Comparison of ENCODE assay signal across 14 cellular contexts in genomic region chr3:143538577-143538981, GRCh38.
DNase-seq lines count a peak whose midpoint lies in the region; ATAC-seq, FAIRE-seq and TF ChIP-seq lines count a peak whose summit lies in the region.
"Had no signal": no experiment of that assay in that cellular context is flagged by ENCODE, and none has a peak within 500 bp of the region (broad histone marks: within the 10 kb centered on the region; RNA-seq: fewer than 3 reads in every experiment).

No MANE protein-coding gene starts in this region.

- H3K27me3 ChIP-seq in astrocyte (ENCODE audit: insufficient read depth, low read length), result no peaks in the 10 kb centered on the region
- H3K27me3 ChIP-seq in body of pancreas, result no peaks in the 10 kb centered on the region

- peaks cover 3% of the 10 kb centered on the region for H3K9me3 Mint-ChIP-seq in astrocyte (ENCODE audit: unreplicated experiment)
- H3K9me3 Mint-ChIP-seq in HFFc6, result no peaks in the 10 kb centered on the region; the same call in 1 of the 2 replicates

- TF ChIP-seq POLR2A in body of pancreas (IDR thresholded peaks at IDR 0.05), result no peak

- no peak for TF ChIP-seq CTCF in astrocyte (IDR thresholded peaks at IDR 0.05; ENCODE audit: insufficient read depth, low read depth, low read length)
- TF ChIP-seq CTCF in fibroblast of pulmonary artery (IDR thresholded peaks at IDR 0.05; ENCODE audit: low read length, missing control alignments), result no peak
- TF ChIP-seq CTCF in body of pancreas (IDR thresholded peaks at IDR 0.05), result no peak
- TF ChIP-seq CTCF in HFFc6 (IDR thresholded peaks at IDR 0.05), result no peak

- no peak for FAIRE-seq in astrocyte (lab: Jason Lieb, UNC)

- peak overlapping the region; percentile 16 for H3K27ac Mint-ChIP-seq in astrocyte (ENCODE audit: unreplicated experiment)
- no peak overlapping the region for H3K27ac Mint-ChIP-seq in HFFc6

- H3K27ac ChIP-seq in astrocyte (ENCODE audit: low read depth, low read length) (no peak overlapping the region), body of pancreas (no peak overlapping the region)
- H3K27ac ChIP-seq: PC-9, thoracic aorta had no signal

- WGBS in body of pancreas, 2 donors, result 63 to 65% methylated on average over 2 of the region's 2 CpGs

- ATAC-seq in body of pancreas (no peak), GM19328 (IDR thresholded peaks at IDR 0.05; ENCODE audit: unreplicated experiment) (no peak)

- H3K27me3 Mint-ChIP-seq in astrocyte (ENCODE audit: low read depth, unreplicated experiment) (no peaks in the 10 kb centered on the region), HFFc6 (ENCODE audit: insufficient read depth) (no peaks in the 10 kb centered on the region; the same call in 1 of the 2 replicates)

- DNase-seq in GM04503 (ENCODE audit: low read depth) (peak; percentile 72), astrocyte (ENCODE audit: low read depth) (peak; percentile 35), fibroblast of pulmonary artery (ENCODE audit: low read depth) (peak; percentile 69), skeletal muscle cell (ENCODE audit: low read depth) (peak; percentile 96), body of pancreas (no peak), HFFc6 (no peak)
- DNase-seq in activated naive CD4-positive, alpha-beta T cell treated with anti-CD3 and anti-CD28 coated beads, Interleukin-2, amount 50 U/mL, for 16 hours, result no peak
- DNase-seq: activated CD4-positive, CD25-positive, alpha-beta regulatory T cell treated with anti-CD3 and anti-CD28 coated beads, Interleukin-2, amount 50 U/mL, for 72 hours; aorta; GOT3; islet precursor cell; PC-9 had no signal

- H3K36me3 ChIP-seq in astrocyte (ENCODE audit: insufficient read depth, low read length), result no peaks in the 10 kb centered on the region
- no peaks in the 10 kb centered on the region for H3K36me3 ChIP-seq in body of pancreas (replicated peaks in 1 of 2; ENCODE audit: insufficient read depth in 1 of 2, low read depth in 2 of 2)
- H3K36me3 ChIP-seq: thoracic aorta had no signal

- no peak overlapping the region for H3K9ac ChIP-seq in astrocyte (ENCODE audit: low read length)

- H3K4me3 ChIP-seq in astrocyte (ENCODE audit: insufficient read depth, low read depth, low read length), result no peak overlapping the region
- H3K4me3 ChIP-seq in fibroblast of pulmonary artery (replicated peaks; ENCODE audit: low read depth, low read length), result no peak overlapping the region
- no peak overlapping the region for H3K4me3 ChIP-seq in skeletal muscle cell (ENCODE audit: low read depth, low read length)
- H3K4me3 ChIP-seq in body of pancreas, result no peak overlapping the region
- H3K4me3 ChIP-seq: PC-9, thoracic aorta had no signal

- H3K4me1 Mint-ChIP-seq in astrocyte (ENCODE audit: low read depth, unreplicated experiment) (peaks cover 13% of the 10 kb centered on the region), HFFc6 (ENCODE audit: low read depth) (peaks cover 5% of the 10 kb centered on the region; the same call in 1 of the 2 replicates)

- H3K9me3 ChIP-seq in astrocyte (ENCODE audit: insufficient read depth, low read depth, low read length) (no peaks in the 10 kb centered on the region), body of pancreas (no peaks in the 10 kb centered on the region)
- H3K9me3 ChIP-seq: thoracic aorta had no signal

- H2AFZ ChIP-seq in astrocyte (ENCODE audit: low read depth, low read length), result no peak overlapping the region
- H2AFZ ChIP-seq: PC-9 had no signal

- H3K4me3 Mint-ChIP-seq in astrocyte (ENCODE audit: unreplicated experiment) (no peak overlapping the region), HFFc6 (no peak overlapping the region)

- H3K79me2 ChIP-seq in astrocyte (ENCODE audit: insufficient read depth, low read length), result no peaks in the 10 kb centered on the region

- intact Hi-C loops in body of pancreas (cut with DNase I), result no loop called here

- H3K4me2 ChIP-seq in astrocyte (ENCODE audit: low read length), result no peak overlapping the region
- H3K4me2 ChIP-seq: PC-9 had no signal

- H3K36me3 Mint-ChIP-seq in astrocyte (ENCODE audit: low read depth, unreplicated experiment), result no peaks in the 10 kb centered on the region
- H3K36me3 Mint-ChIP-seq in HFFc6 (ENCODE audit: low read depth), result no peaks in the 10 kb centered on the region

- H4K20me1 ChIP-seq in astrocyte (ENCODE audit: insufficient read depth, low read length), result no peaks in the 10 kb centered on the region

- no peaks in the 10 kb centered on the region for H3K4me1 ChIP-seq in astrocyte (ENCODE audit: insufficient read depth, low read length)
- H3K4me1 ChIP-seq in body of pancreas, result no peaks in the 10 kb centered on the region

Comparison
In these comparisons a context has a peak if more than half of its experiments do, and no peak if none do; other contexts are left out.
1. DNase-seq: peak in GM04503 (single experiment), astrocyte (single experiment), fibroblast of pulmonary artery (single experiment) and skeletal muscle cell (single experiment); none in activated naive CD4-positive, alpha-beta T cell treated with anti-CD3 and anti-CD28 coated beads, Interleukin-2, amount 50 U/mL, for 16 hours (single experiment), body of pancreas (0 of 4) and HFFc6 (single experiment).